In genomic region chr2:98900721-98901120, GRCh38 we compare ENCODE assay signal across 20 cellular contexts. TPM values are rescaled to one million over a fixed set of nuclear protein-coding genes. Genes with fewer than 3 reads are reported as not detected.
DNase-seq lines count a peak whose midpoint lies in the region; ATAC-seq and TF ChIP-seq lines count a peak whose summit lies in the region.
"Had no signal": no experiment of that assay in that cellular context is flagged by ENCODE, and none has a peak within 500 bp of the region (broad histone marks: within the 10 kb centered on the region; RNA-seq: fewer than 3 reads in every experiment).

No MANE protein-coding gene starts in this region.

- peaks cover 0 to 2% of the 10 kb centered on the region in 2 donors for H3K4me1 ChIP-seq in lung (ENCODE audit: control insufficient read depth in 2 of 2, insufficient read depth in 2 of 2, low read length in 2 of 2)

- peak; percentile 35 for DNase-seq in NCI-H2029 treated with DMSO at 0.1 percent for 48 hours (lab: John Stamatoyannopoulos, UW)
- DNase-seq in activated CD8-positive, alpha-beta memory T cell treated with anti-CD3 and anti-CD28 coated beads, Interleukin-2, amount 50 U/mL, for 48 hours, result peak; percentile 23
- peak; percentile 84 for DNase-seq in lung (ENCODE audit: low spot score)
- DNase-seq in type B pancreatic cell (ENCODE audit: extremely low spot score, unreplicated experiment), result peak; percentile 36
- DNase-seq in superior temporal gyrus (ENCODE audit: extremely low spot score), result no peak
- DNase-seq in hypothalamus (lab: John Stamatoyannopoulos, UW), result no peak
- DNase-seq: ACHN, DMS79, GOT3, NCI-H1105 treated with DMSO at 0.1 percent for 48 hours, NCI-H1694, NCI-H2107, NCI-H345, NCI-H524 treated with DMSO at 0.1 percent for 48 hours, PC-3, RPMI8226, SHP77 treated with DMSO at 0.1 percent for 48 hours had no signal

- no peak for TF ChIP-seq CTCF in lung (IDR thresholded peaks at IDR 0.05; ENCODE audit: control extremely low read depth, extremely low read depth)
- no peak for TF ChIP-seq CTCF in type B pancreatic cell (conservative IDR thresholded peaks at IDR 0.05)

- H3K4me3 ChIP-seq in lung, result no peak overlapping the region
- H3K4me3 ChIP-seq: K562 had no signal

- H3K4me3 Mint-ChIP-seq in type B pancreatic cell, result no peak overlapping the region

- 59 to 71% methylated on average over 8 of the region's 8 CpGs for WGBS in lung, 2 donors

- no peaks in the 10 kb centered on the region for H3K36me3 ChIP-seq in lung (ENCODE audit: control insufficient read depth in 2 of 2, insufficient read depth in 2 of 2, low read length in 2 of 2)

- no peaks in the 10 kb centered on the region for H3K9me3 Mint-ChIP-seq in type B pancreatic cell

- H3K27me3 Mint-ChIP-seq in type B pancreatic cell, result peaks cover 3% of the 10 kb centered on the region

- no peak overlapping the region for H3K27ac Mint-ChIP-seq in type B pancreatic cell

- ATAC-seq in lung (ENCODE audit: insufficient read depth, low FRiP score) (peak; percentile 56), GM18909 (IDR thresholded peaks at IDR 0.05; ENCODE audit: poor library complexity, unreplicated experiment) (no peak)
- ATAC-seq: K562, PC-3 had no signal

- no peaks in the 10 kb centered on the region for H3K36me3 Mint-ChIP-seq in type B pancreatic cell

- no peaks in the 10 kb centered on the region for H3K27me3 ChIP-seq in lung (ENCODE audit: control insufficient read depth, insufficient read depth)

- no peak overlapping the region for H3K27ac ChIP-seq in lung (ENCODE audit: low read depth in 1 of 2, low read length in 1 of 2)
- H3K27ac ChIP-seq: C4-2B had no signal

- H3K9me3 ChIP-seq in lung (ENCODE audit: control insufficient read depth in 2 of 2, insufficient read depth in 1 of 2, low read length in 1 of 2), result no peaks in the 10 kb centered on the region

- peaks cover 16% of the 10 kb centered on the region for H3K4me1 Mint-ChIP-seq in type B pancreatic cell (ENCODE audit: unreplicated experiment)

RNA-seq across cellular contexts. Expression of gene CRACDL, which starts 35.3 kb away (rescaled TPM):
- total RNA-seq in lung, result 10 to 100 TPM; 11.5 to 28.3 TPM
- 10 to 100 TPM in 1 of 2 donors, 1 to 10 TPM in 1; 8.9 to 15.0 TPM for polyA plus RNA-seq in lung
- total RNA-seq in type B pancreatic cell (ENCODE audit: low replicate concordance), result 6.2 and 9.6 TPM in 2 replicates
- total RNA-seq: K562, PC-3 had no signal
- polyA plus RNA-seq: K562 had no signal

Comparison
In these comparisons a context has a peak if more than half of its experiments do, and no peak if none do; other contexts are left out.
1. DNase-seq: peak in NCI-H2029 treated with DMSO at 0.1 percent for 48 hours (single experiment), activated CD8-positive, alpha-beta memory T cell treated with anti-CD3 and anti-CD28 coated beads, Interleukin-2, amount 50 U/mL, for 48 hours (single experiment), lung (single experiment) and type B pancreatic cell (single experiment); none in superior temporal gyrus (single experiment) and hypothalamus (0 of 51).